ENCODE assay signal across 8 cellular contexts in the genomic region with DNA sequence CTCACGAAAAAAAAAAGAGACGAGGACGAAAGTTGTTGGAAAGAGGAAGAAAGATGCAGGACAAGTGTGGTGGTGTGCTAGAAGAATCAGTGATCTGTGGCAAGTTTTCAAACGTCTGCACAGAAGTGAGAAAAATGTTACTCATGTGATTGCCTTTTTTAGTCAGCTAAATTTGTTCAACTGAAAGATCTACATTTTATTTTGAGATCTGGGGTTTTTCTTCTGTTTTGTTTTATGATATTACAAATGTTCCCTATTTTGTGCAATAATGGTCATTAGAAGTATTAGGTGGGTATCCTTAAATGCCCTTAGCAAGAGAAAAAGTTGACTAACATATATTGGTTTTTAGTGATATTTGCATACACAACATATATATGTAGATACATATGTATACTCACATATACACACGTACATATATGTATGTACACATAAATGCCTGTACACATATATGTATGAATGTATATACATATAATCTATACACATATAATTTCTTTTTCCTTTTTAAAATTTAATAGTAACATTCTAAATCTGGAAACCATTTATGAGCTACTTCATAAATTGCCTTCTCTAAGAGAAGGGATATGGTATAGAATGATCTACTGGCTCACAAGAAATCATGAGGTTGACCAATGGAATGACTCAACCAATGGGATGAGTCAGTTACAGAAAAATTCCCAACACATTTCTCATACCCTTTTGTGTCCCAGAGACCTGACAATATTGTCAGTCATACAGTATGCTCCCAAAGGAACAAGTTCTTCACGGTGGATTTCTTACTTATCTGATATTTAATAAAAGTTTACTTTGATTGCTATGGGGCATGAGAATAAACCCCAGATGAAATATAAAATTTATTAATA. TPM values are rescaled to one million over a fixed set of nuclear protein-coding genes. Genes with fewer than 3 reads are reported as not detected.
DNase-seq lines count a peak whose midpoint lies in the region; ATAC-seq and TF ChIP-seq lines count a peak whose summit lies in the region.

No MANE protein-coding gene starts in this region.

- H3K79me2 ChIP-seq in fibroblast of lung (ENCODE audit: control insufficient read depth, insufficient read depth, low read length) = no peaks in the 10 kb centered on the region

- H3K36me3 ChIP-seq in fibroblast of lung (ENCODE audit: control insufficient read depth, insufficient read depth, low read length) = no peaks in the 10 kb centered on the region
- no peaks in the 10 kb centered on the region for H3K36me3 ChIP-seq in psoas muscle (ENCODE audit: insufficient read depth in 1 of 2, low read depth in 1 of 2)

- peak; percentile 71 for DNase-seq in Daoy (ENCODE audit: low read depth)
- DNase-seq in HPDE6-E6E7 (ENCODE audit: extremely low spot score) = peak; percentile 10
- DNase-seq in fibroblast of lung (ENCODE audit: low read depth in 2 of 2) = peak; percentile 74 to 87
- DNase-seq in activated CD8-positive, alpha-beta memory T cell treated with anti-CD3 and anti-CD28 coated beads, Interleukin-2, amount 10 ng/mL, durations not matched to agents 7 days and 5 days = no peak
- no peak for DNase-seq in psoas muscle
- DNase-seq in stimulated activated CD4-positive, alpha-beta T cell treated with anti-CD3 and anti-CD28 coated beads, Interleukin-2, amount 100 ng/mL, for 24 hours = no peak
- DNase-seq in GM19240 (ENCODE audit: insufficient read length, low spot score) = no peak

- H3K4me1 ChIP-seq in fibroblast of lung (ENCODE audit: control insufficient read depth, extremely low read depth, insufficient read depth, low read length) = peaks cover 2% of the 10 kb centered on the region
- no peaks in the 10 kb centered on the region for H3K4me1 ChIP-seq in psoas muscle

- no peak overlapping the region for H3K27ac Mint-ChIP-seq in activated CD8-positive, alpha-beta memory T cell treated with anti-CD3 and anti-CD28 coated beads, Interleukin-2, amount 10 ng/mL, durations not matched to agents 7 days and 5 days

- CTCF ChIA-PET in activated CD8-positive, alpha-beta memory T cell treated with anti-CD3 and anti-CD28 coated beads, Interleukin-2, amount 10 ng/mL, durations not matched to agents 7 days and 5 days (lab: Charles Lee) = no interaction called here

- no peak overlapping the region for H3K4me3 Mint-ChIP-seq in activated CD8-positive, alpha-beta memory T cell treated with anti-CD3 and anti-CD28 coated beads, Interleukin-2, amount 10 ng/mL, durations not matched to agents 7 days and 5 days

- intact Hi-C loops in psoas muscle (cut with DNase I) = no loop called here

- H3K4me3 ChIP-seq in fibroblast of lung (replicated peaks in 1 of 4; ENCODE audit: control extremely low read depth in 1 of 4, insufficient read depth in 1 of 4, low read depth in 3 of 4, low read length in 4 of 4) = no peak overlapping the region
- no peak overlapping the region for H3K4me3 ChIP-seq in psoas muscle

- peak; percentile 91 for ATAC-seq in GM21717 (IDR thresholded peaks at IDR 0.05; ENCODE audit: unreplicated experiment)
- ATAC-seq in activated CD8-positive, alpha-beta memory T cell treated with anti-CD3 and anti-CD28 coated beads, Interleukin-2, amount 10 ng/mL, durations not matched to agents 7 days and 5 days = no peak
- no peak for ATAC-seq in psoas muscle

- H3K9me3 ChIP-seq in fibroblast of lung (ENCODE audit: control insufficient read depth, insufficient read depth, low read depth, low read length) (no peaks in the 10 kb centered on the region), psoas muscle (no peaks in the 10 kb centered on the region)

- H3K27me3 ChIP-seq in fibroblast of lung (ENCODE audit: control insufficient read depth, insufficient read depth, low read length) (no peaks in the 10 kb centered on the region), psoas muscle (ENCODE audit: insufficient read depth in 3 of 3, low read length in 2 of 3) (peaks cover 0 to 2% (median 0%) of the 10 kb centered on the region in 3 donors)

- H3K4me1 Mint-ChIP-seq in activated CD8-positive, alpha-beta memory T cell treated with anti-CD3 and anti-CD28 coated beads, Interleukin-2, amount 10 ng/mL, durations not matched to agents 7 days and 5 days = no peaks in the 10 kb centered on the region

- peak overlapping the region; percentile 23 for H3K4me2 ChIP-seq in fibroblast of lung (ENCODE audit: extremely low read depth, insufficient read depth, low read length)

- H3K36me3 Mint-ChIP-seq in activated CD8-positive, alpha-beta memory T cell treated with anti-CD3 and anti-CD28 coated beads, Interleukin-2, amount 10 ng/mL, durations not matched to agents 7 days and 5 days = no peaks in the 10 kb centered on the region

- H3K9me3 Mint-ChIP-seq in activated CD8-positive, alpha-beta memory T cell treated with anti-CD3 and anti-CD28 coated beads, Interleukin-2, amount 10 ng/mL, durations not matched to agents 7 days and 5 days (ENCODE audit: low read depth) = peaks cover 2% of the 10 kb centered on the region

- H2AFZ ChIP-seq in fibroblast of lung (ENCODE audit: low read length) = no peak overlapping the region

- no peaks in the 10 kb centered on the region for H4K20me1 ChIP-seq in fibroblast of lung (ENCODE audit: control insufficient read depth, extremely low read depth, insufficient read depth, low read length)

- TF ChIP-seq CTCF in fibroblast of lung (conservative IDR thresholded peaks at IDR 0.05 in 1 of 2, IDR thresholded peaks at IDR 0.05 in 1 of 2; ENCODE audit: low read depth in 1 of 2, low read length in 2 of 2) (no peak), psoas muscle (IDR thresholded peaks at IDR 0.05) (no peak)

- H3K9ac ChIP-seq in fibroblast of lung (ENCODE audit: insufficient read depth, low read length) = no peak overlapping the region

- 67 to 86% (median 75%) methylated on average over 6 of the region's 6 CpGs for WGBS in psoas muscle, 3 donors

- no peaks in the 10 kb centered on the region for H3K27me3 Mint-ChIP-seq in activated CD8-positive, alpha-beta memory T cell treated with anti-CD3 and anti-CD28 coated beads, Interleukin-2, amount 10 ng/mL, durations not matched to agents 7 days and 5 days

- H3K27ac ChIP-seq in fibroblast of lung (ENCODE audit: insufficient read depth, low read length) = no peak overlapping the region
- no peak overlapping the region for H3K27ac ChIP-seq in psoas muscle

RNA-seq across cellular contexts. Expression of a gene that starts 38.4 kb away (rescaled TPM):
- total RNA-seq in Daoy (2014; rRNA removed; shearing (Covaris generic)) = not detected in 2 replicates
- total RNA-seq in fibroblast of lung (not detected in 2 replicates), psoas muscle (not detected)
- polyA plus RNA-seq in fibroblast of lung (not detected in 2 replicates), psoas muscle (under 1 TPM in 1 of 3 donors, not detected in 2; 0.01 TPM)
- not detected in 2 replicates for polyA plus RNA-seq in fibroblast of lung (2012)
- not detected in 2 replicates for polyA minus RNA-seq in fibroblast of lung (ENCODE audit: low replicate concordance)
- total RNA-seq in activated CD8-positive, alpha-beta memory T cell treated with anti-CD3 and anti-CD28 coated beads, Interleukin-2, amount 10 ng/mL, durations not matched to agents 7 days and 5 days = not detected

Comparison
In these comparisons a context has a peak if more than half of its experiments do, and no peak if none do; other contexts are left out.
1. DNase-seq: peak in Daoy (single experiment), HPDE6-E6E7 (single experiment) and fibroblast of lung (2 of 2); none in activated CD8-positive, alpha-beta memory T cell treated with anti-CD3 and anti-CD28 coated beads, Interleukin-2, amount 10 ng/mL, durations not matched to agents 7 days and 5 days (single experiment), psoas muscle (0 of 2), stimulated activated CD4-positive, alpha-beta T cell treated with anti-CD3 and anti-CD28 coated beads, Interleukin-2, amount 100 ng/mL, for 24 hours (0 of 2) and GM19240 (single experiment).